ENCODE assay signal across 9 cellular contexts in the genomic region with DNA sequence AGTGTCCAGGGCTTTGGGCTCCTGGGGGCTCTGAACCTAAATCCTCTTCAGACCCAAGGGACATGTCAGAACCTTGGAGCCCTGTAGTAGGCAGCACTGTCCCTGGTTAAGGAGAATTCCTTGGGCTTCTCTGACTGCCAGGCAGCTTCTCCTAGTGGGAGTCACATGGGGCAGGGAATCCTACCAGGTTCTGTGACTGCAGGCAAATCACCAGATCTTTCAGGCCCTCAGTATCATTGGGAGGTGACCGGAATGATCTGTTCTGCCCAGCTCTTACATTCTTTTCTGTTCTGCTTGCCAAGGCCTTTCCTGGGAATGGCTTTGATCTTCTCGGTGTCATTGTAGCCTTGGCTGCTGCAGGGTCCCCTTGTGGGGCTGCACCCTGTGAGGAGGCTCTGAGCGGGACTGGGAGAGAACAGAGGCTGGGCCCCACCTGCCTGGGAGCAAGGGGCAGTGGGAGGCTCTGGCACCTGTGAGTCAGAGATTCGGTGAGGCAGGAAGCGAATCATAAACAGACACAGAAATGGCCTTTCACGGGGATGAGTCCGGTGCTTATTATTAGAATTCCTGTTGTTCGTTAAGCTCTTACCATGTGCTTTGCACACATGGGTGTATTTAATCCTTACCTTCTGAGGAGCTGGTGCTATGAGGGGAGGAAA. TPM values are rescaled to one million over a fixed set of nuclear protein-coding genes. Genes with fewer than 3 reads are reported as not detected.
A peak's percentile ranks its signal among the peaks of the same experiment; 100 is the strongest.
DNase-seq lines count a peak whose midpoint lies in the region; ATAC-seq and TF ChIP-seq lines count a peak whose summit lies in the region.
"Had no signal": no experiment of that assay in that cellular context is flagged by ENCODE, and none has a peak within 500 bp of the region (broad histone marks: within the 10 kb centered on the region; RNA-seq: fewer than 3 reads in every experiment).

No MANE protein-coding gene starts in this region.

- H3K9me3 ChIP-seq in adrenal gland (replicated peaks in 1 of 3) (no peaks in the 10 kb centered on the region), right atrium auricular region (no peaks in the 10 kb centered on the region), suprapubic skin (no peaks in the 10 kb centered on the region)

- DNase-seq in DMS53 (lab: John Stamatoyannopoulos, UW) = peak; percentile 12
- no peak for DNase-seq in DMS53 treated with DMSO at 0.1 percent for 48 hours (lab: John Stamatoyannopoulos, UW; ENCODE audit: unreplicated experiment)
- peak; percentile 55 to 89 (median 86) for DNase-seq in adrenal gland
- no peak for DNase-seq in right atrium auricular region (ENCODE audit: low spot score)
- no peak for DNase-seq in suprapubic skin (ENCODE audit: low spot score in 2 of 2)
- no peak for DNase-seq in NCI-H2196 treated with DMSO at 0.1 percent for 48 hours (lab: John Stamatoyannopoulos, UW; ENCODE audit: unreplicated experiment)
- no peak for DNase-seq in NCI-H2081 (lab: John Stamatoyannopoulos, UW)
- DNase-seq: MV-4-11 had no signal

- intact Hi-C loops in adrenal gland (cut with DNase I) = no loop called here

- 16 to 32% (median 24%) methylated on average over 6 to 8 of the region's 8 CpGs for WGBS in adrenal gland, 4 donors
- 40% methylated on average over 8 of the region's 8 CpGs for WGBS in suprapubic skin

- H3K36me3 ChIP-seq in adrenal gland (replicated peaks in 1 of 2) (peaks cover 0 to 38% of the 10 kb centered on the region in 2 donors), right atrium auricular region (peaks cover 17% of the 10 kb centered on the region), suprapubic skin (peaks cover 50% of the 10 kb centered on the region)

- TF ChIP-seq POLR2A in adrenal gland (IDR thresholded peaks at IDR 0.05) (peak in 1 of 2 donors; percentile 64), suprapubic skin (IDR thresholded peaks at IDR 0.05) (no peak)

- TF ChIP-seq CTCF in adrenal gland (IDR thresholded peaks at IDR 0.05) (peak; percentile 33 to 57 (median 48)), right atrium auricular region (IDR thresholded peaks at IDR 0.05) (peak in 1 of 2 donors; percentile 56), suprapubic skin (IDR thresholded peaks at IDR 0.05) (peak in 1 of 2 donors; percentile 12)

- H3K4me1 ChIP-seq in adrenal gland (replicated peaks in 1 of 2) (peaks cover 18 to 57% of the 10 kb centered on the region in 2 donors), right atrium auricular region (peaks cover 0 to 58% of the 10 kb centered on the region in 2 donors), suprapubic skin (peaks cover 66% of the 10 kb centered on the region)

- TF ChIP-seq EP300 in suprapubic skin (IDR thresholded peaks at IDR 0.05) = no peak

- H3K27ac ChIP-seq in adrenal gland (peak overlapping the region; percentile 41 to 90 (median 86)), right atrium auricular region (peak overlapping the region; percentile 13 to 23), suprapubic skin (peak overlapping the region; percentile 61)

- H3K27me3 ChIP-seq in adrenal gland (no peaks in the 10 kb centered on the region), right atrium auricular region (no peaks in the 10 kb centered on the region), suprapubic skin (no peaks in the 10 kb centered on the region)

- no peak overlapping the region for H3K4me3 ChIP-seq in adrenal gland
- H3K4me3 ChIP-seq in right atrium auricular region = no peak overlapping the region
- no peak overlapping the region for H3K4me3 ChIP-seq in suprapubic skin

- no peak for ATAC-seq in HG02623 (IDR thresholded peaks at IDR 0.05; ENCODE audit: unreplicated experiment)

RNA-seq across cellular contexts. Expression of a gene that starts 14.1 kb away (rescaled TPM):
- total RNA-seq in adrenal gland (10 to 100 TPM in 6 of 8 donors, 1 to 10 TPM in 2; 8.0 to 19.3 (median 14.3) TPM), right atrium auricular region (10 to 100 TPM; 12.5 to 12.7 TPM), suprapubic skin (10 to 100 TPM; 17.5 to 53.4 (median 27.6) TPM)
- polyA plus RNA-seq in adrenal gland = 10 to 100 TPM in 1 of 3 donors, 1 to 10 TPM in 2; 5.6 to 10.9 (median 7.2) TPM

RNA-seq across cellular contexts. Expression of a gene that starts 59.6 kb away (rescaled TPM):
- total RNA-seq in adrenal gland (100 to 1,000 TPM in 6 of 8 donors, 10 to 100 TPM in 2; 53.8 to 213 (median 136) TPM), right atrium auricular region (10 to 100 TPM; 69.6 to 73.8 TPM), suprapubic skin (10 to 100 TPM; 66.3 to 76.0 (median 68.3) TPM)
- polyA plus RNA-seq in adrenal gland = 100 to 1,000 TPM in 1 of 3 donors, 10 to 100 TPM in 2; 70.0 to 235 (median 77.9) TPM

Comparison
In these comparisons a context has a peak if more than half of its experiments do, and no peak if none do; other contexts are left out.
1. DNase-seq: peak in DMS53 (single experiment) and adrenal gland (7 of 7); none in DMS53 treated with DMSO at 0.1 percent for 48 hours (single experiment), right atrium auricular region (single experiment), suprapubic skin (0 of 2), NCI-H2196 treated with DMSO at 0.1 percent for 48 hours (single experiment) and NCI-H2081 (0 of 2).
2. H3K27ac ChIP-seq: peak in every context shown above with its lines; median percentile 86 in adrenal gland; 61 in suprapubic skin; 18 in right atrium auricular region.